Comparison of ENCODE assay signal across 8 cellular contexts in the genomic region with DNA sequence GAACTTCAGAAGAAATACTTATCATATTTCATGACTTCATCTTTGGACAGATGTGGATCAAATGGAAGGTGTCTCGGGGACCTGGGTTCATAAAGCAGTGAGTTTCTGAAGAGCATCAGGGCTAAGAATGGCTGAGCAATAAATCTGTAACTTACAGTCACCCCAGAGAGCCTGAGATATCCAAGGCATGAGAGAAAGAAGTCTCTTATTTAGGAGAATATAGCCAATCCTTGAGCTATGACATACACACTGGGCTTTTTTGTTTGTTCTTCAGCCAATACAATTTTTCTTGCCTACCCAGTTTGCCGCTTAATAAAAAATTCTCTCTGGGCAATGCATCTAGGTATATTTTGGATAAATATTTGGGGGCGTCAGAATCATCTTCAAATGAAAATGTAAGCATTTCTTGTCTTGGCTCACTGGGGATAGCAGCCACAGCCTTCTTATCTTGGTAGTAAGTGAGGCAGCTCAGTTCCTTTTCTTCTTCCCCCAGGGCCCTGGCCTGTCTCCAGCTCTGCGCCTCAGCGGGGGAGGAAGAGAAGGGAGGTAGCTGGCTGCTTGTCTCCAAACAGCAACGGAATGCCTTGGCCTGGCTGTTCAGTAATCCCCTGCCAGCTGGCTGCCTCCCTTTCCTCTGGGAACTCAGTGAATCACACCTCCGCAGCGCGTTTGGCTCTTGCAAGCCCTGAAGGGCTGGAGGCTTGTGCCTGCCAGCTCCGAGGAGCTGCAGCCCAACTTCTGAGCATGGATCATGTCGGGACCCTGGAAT.
A peak's percentile ranks its signal among the peaks of the same experiment; 100 is the strongest.
DNase-seq lines count a peak whose midpoint lies in the region; ATAC-seq and TF ChIP-seq lines count a peak whose summit lies in the region.

No MANE protein-coding gene starts in this region.

- no peaks in the 10 kb centered on the region for H3K9me3 Mint-ChIP-seq in activated T-helper 17 cell treated with anti-CD3 and anti-CD28 coated beads, Interleukin-2, amount 50 U/mL, for 72 hours

- CTCF ChIA-PET in HEK293T (lab: Yijun Ruan, JAX): interaction anchor here (0.7 to 1.8 kb wide), 3 partner anchors 13 to 921 kb away, joined by 5 to 9 read pairs (median 5); no protein-coding TSS in a partner anchor

- intact Hi-C loops in head of caudate nucleus (cut with DNase I) (no loop called here), posterior cingulate gyrus (cut with DNase I) (no loop called here)

- no peak overlapping the region for H3K4me3 Mint-ChIP-seq in activated T-helper 17 cell treated with anti-CD3 and anti-CD28 coated beads, Interleukin-2, amount 50 U/mL, for 72 hours

- no peak overlapping the region for H3K27ac Mint-ChIP-seq in activated T-helper 17 cell treated with anti-CD3 and anti-CD28 coated beads, Interleukin-2, amount 50 U/mL, for 72 hours

- POLR2A ChIA-PET in HEK293T (lab: Yijun Ruan, JAX): no interaction called here

- no peak for TF ChIP-seq CTCF in VCaP (conservative IDR thresholded peaks at IDR 0.05)

- peaks cover 29% of the 10 kb centered on the region for H3K27me3 Mint-ChIP-seq in activated T-helper 17 cell treated with anti-CD3 and anti-CD28 coated beads, Interleukin-2, amount 50 U/mL, for 72 hours

- ATAC-seq in GM18498 (IDR thresholded peaks at IDR 0.05; ENCODE audit: unreplicated experiment) (no peak), HG03095 (IDR thresholded peaks at IDR 0.05; ENCODE audit: unreplicated experiment) (no peak), GM18861 (IDR thresholded peaks at IDR 0.05; ENCODE audit: unreplicated experiment) (no peak)
- no peak for ATAC-seq in activated T-helper 17 cell treated with anti-CD3 and anti-CD28 coated beads, Interleukin-2, amount 50 U/mL, for 72 hours (replicated peaks)

- no peaks in the 10 kb centered on the region for H3K36me3 Mint-ChIP-seq in activated T-helper 17 cell treated with anti-CD3 and anti-CD28 coated beads, Interleukin-2, amount 50 U/mL, for 72 hours (ENCODE audit: low read depth)

- no peaks in the 10 kb centered on the region for H3K4me1 Mint-ChIP-seq in activated T-helper 17 cell treated with anti-CD3 and anti-CD28 coated beads, Interleukin-2, amount 50 U/mL, for 72 hours

- peak; percentile 69 for DNase-seq in HEK293T (ENCODE audit: extremely low spot score)
- peak; percentile 37 to 89 (median 73) for DNase-seq in head of caudate nucleus
- peak; percentile 59 to 98 (median 90) for DNase-seq in posterior cingulate gyrus

- H3K27ac ChIP-seq in VCaP: peak overlapping the region; percentile 45

TF ChIP-seq in HEK293T, 16 proteins besides CTCF, POLR2A, EP300 and RAD21:
- TF ChIP-seq BHLHE40 (IDR thresholded peaks at IDR 0.05; ENCODE audit: borderline replicate concordance) (no peak), FOXK2 (IDR thresholded peaks at IDR 0.05) (no peak), SP1 (IDR thresholded peaks at IDR 0.05) (no peak), TARDBP (IDR thresholded peaks at IDR 0.05) (no peak), ZNF384 (IDR thresholded peaks at IDR 0.05) (no peak), HDGF (IDR thresholded peaks at IDR 0.05; ENCODE audit: borderline replicate concordance) (no peak), LEF1 (IDR thresholded peaks at IDR 0.05; ENCODE audit: borderline replicate concordance) (no peak)
- TF ChIP-seq, protein P1, sequence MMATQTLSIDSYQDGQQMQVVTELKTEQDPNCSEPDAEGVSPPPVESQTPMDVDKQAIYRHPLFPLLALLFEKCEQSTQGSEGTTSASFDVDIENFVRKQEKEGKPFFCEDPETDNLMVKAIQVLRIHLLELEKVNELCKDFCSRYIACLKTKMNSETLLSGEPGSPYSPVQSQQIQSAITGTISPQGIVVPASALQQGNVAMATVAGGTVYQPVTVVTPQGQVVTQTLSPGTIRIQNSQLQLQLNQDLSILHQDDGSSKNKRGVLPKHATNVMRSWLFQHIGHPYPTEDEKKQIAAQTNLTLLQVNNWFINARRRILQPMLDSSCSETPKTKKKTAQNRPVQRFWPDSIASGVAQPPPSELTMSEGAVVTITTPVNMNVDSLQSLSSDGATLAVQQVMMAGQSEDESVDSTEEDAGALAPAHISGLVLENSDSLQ (IDR thresholded peaks at IDR 0.05): no peak
TF ChIP-seq in HEK293T: peak in this region for 0.
